Comparison of ENCODE assay signal across 8 cellular contexts in the genomic region with DNA sequence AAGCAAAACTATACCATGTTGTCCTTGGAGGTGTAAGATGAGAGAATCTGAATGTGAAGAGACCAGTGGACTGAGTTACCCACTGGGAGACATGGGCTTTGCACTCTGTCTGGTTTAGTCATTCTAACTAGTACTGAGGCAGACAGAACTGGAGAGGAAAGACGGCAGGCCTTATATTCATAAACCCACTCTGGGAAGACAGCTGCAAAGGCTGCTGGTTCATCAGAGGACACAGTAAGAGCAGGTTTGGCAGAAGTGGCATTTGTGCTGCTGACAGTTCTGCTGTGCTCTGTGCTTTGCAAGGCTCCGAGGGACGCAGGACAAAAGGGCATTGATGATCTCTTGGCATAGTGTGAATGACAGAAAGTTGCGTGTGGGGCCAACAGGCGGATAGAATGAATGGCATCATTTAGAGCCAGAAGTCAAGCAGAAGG.
A peak's percentile ranks its signal among the peaks of the same experiment; 100 is the strongest.
DNase-seq lines count a peak whose midpoint lies in the region; ATAC-seq and TF ChIP-seq lines count a peak whose summit lies in the region.

No MANE protein-coding gene starts in this region.

- ATAC-seq in left ventricle myocardium superior (peak; percentile 96), GM18505 (IDR thresholded peaks at IDR 0.05; ENCODE audit: unreplicated experiment) (no peak), HG03520 (IDR thresholded peaks at IDR 0.05; ENCODE audit: unreplicated experiment) (no peak)

- DNase-seq in EH (ENCODE audit: low read depth), result peak; percentile 32
- peak; percentile 58 for DNase-seq in astrocyte of the hippocampus (ENCODE audit: low read depth, low spot score)
- DNase-seq in left ventricle myocardium superior, result peak; percentile 77
- DNase-seq in posterior cingulate gyrus, result peak; percentile 55 to 97 (median 77)
- no peak for DNase-seq in NK-92 (lab: John Stamatoyannopoulos, UW; ENCODE audit: unreplicated experiment)
- no peak for DNase-seq in T1000 (lab: John Stamatoyannopoulos, UW)

- intact Hi-C loops in left ventricle myocardium superior (cut with micrococcal nuclease) (no loop called here), posterior cingulate gyrus (cut with DNase I) (loop anchor here (10.0 kb wide), 1 partner anchor 140 kb away; the partner anchor contains the start of gene TENT5A)

- TF ChIP-seq POLR2A in GM18505 (IDR thresholded peaks at IDR 0.05; ENCODE audit: borderline replicate concordance, extremely low read depth, insufficient read depth, insufficient read length), result no peak

Comparison
In these comparisons a context has a peak if more than half of its experiments do, and no peak if none do; other contexts are left out.
1. DNase-seq: peak in EH (single experiment), astrocyte of the hippocampus (single experiment), left ventricle myocardium superior (single experiment) and posterior cingulate gyrus (10 of 10); none in NK-92 (single experiment) and T1000 (single experiment).